Comparison of ENCODE assay signal across 9 cellular contexts in the genomic region with DNA sequence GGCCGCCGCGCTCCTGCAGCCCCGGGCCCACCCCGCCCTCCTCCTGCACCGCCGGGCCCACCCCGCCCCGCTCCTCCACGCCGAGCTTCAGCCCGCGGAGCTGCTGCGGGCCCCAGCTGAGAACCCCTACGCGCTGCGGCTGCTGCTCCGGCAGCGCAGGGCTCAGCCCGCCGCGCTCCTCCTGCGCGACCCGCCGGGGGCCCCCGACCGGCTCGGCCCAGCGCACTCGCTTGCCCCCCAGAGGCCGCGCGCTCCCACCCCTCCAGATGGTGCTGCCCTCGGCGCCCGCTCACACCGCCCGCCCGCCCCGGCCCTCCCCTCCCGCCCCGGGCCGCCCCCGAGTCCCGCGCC. TPM values are rescaled to one million over a fixed set of nuclear protein-coding genes. Genes with fewer than 3 reads are reported as not detected.
DNase-seq lines count a peak whose midpoint lies in the region; ATAC-seq and TF ChIP-seq lines count a peak whose summit lies in the region.
"Had no signal": no experiment of that assay in that cellular context is flagged by ENCODE, and none has a peak within 500 bp of the region (broad histone marks: within the 10 kb centered on the region; RNA-seq: fewer than 3 reads in every experiment).

No MANE protein-coding gene starts in this region.

- no peaks in the 10 kb centered on the region for H4K20me1 ChIP-seq in OCI-LY7 (ENCODE audit: insufficient read depth, low read length)

- H2AFZ ChIP-seq in OCI-LY7 (ENCODE audit: low read length): no peak overlapping the region

- no peak for TF ChIP-seq CTCF in OCI-LY7 (conservative IDR thresholded peaks at IDR 0.05; ENCODE audit: low read length)

- peak; percentile 20 for ATAC-seq in HG02610 (IDR thresholded peaks at IDR 0.05; ENCODE audit: unreplicated experiment)

- POLR2A ChIA-PET in OCI-LY7 (lab: Charles Lee): interaction anchor here (4.3 kb wide), 1 partner anchor 15 kb away, joined by 38 read pairs; no protein-coding TSS in a partner anchor

- WGBS in esophagus, 2 donors: 0 to 1% methylated on average over 23 to 47 of the region's 47 CpGs

- H3K4me3 ChIP-seq in OCI-LY7 (ENCODE audit: low read depth, low read length, poor library complexity, severe bottlenecking): peak overlapping the region; percentile 76
- H3K4me3 ChIP-seq in esophagus (ENCODE audit: low read depth in 1 of 2, low read length in 2 of 2): peak overlapping the region; percentile 73 to 85
- H3K4me3 ChIP-seq in skeletal muscle satellite cell (ENCODE audit: low read length): peak overlapping the region; percentile 73

- H3K4me2 ChIP-seq in OCI-LY7 (ENCODE audit: low read length): peak overlapping the region; percentile 97
- peak overlapping the region; percentile 82 for H3K4me2 ChIP-seq in skeletal muscle satellite cell (ENCODE audit: low read length)

- peaks cover 45% of the 10 kb centered on the region for H3K4me1 ChIP-seq in OCI-LY7 (ENCODE audit: insufficient read depth, low read length, poor library complexity, severe bottlenecking)
- peaks cover 8 to 17% of the 10 kb centered on the region in 2 donors for H3K4me1 ChIP-seq in esophagus (ENCODE audit: control insufficient read depth in 2 of 2, insufficient read depth in 2 of 2, low read length in 1 of 2)
- H3K4me1 ChIP-seq in skeletal muscle satellite cell (ENCODE audit: control insufficient read depth, insufficient read depth, low read length): peaks cover 42% of the 10 kb centered on the region

- intact Hi-C loops in OCI-LY7 (cut with micrococcal nuclease; ENCODE audit: unreplicated experiment): loop anchor here (5.0 to 10.0 kb wide), 3 partner anchors 367 to 1222 kb away; partner anchors contain the start of genes FAM43A, NCBP2 and PPP1R2

- H3K36me3 ChIP-seq in OCI-LY7 (ENCODE audit: insufficient read depth, low read length) (no peaks in the 10 kb centered on the region), esophagus (ENCODE audit: control insufficient read depth in 2 of 2, insufficient read depth in 2 of 2, low read length in 1 of 2) (no peaks in the 10 kb centered on the region), skeletal muscle satellite cell (ENCODE audit: insufficient read depth, low read length) (no peaks in the 10 kb centered on the region)
- H3K36me3 ChIP-seq: adrenal gland had no signal

- H3K9me3 ChIP-seq in OCI-LY7 (ENCODE audit: low read length): no peaks in the 10 kb centered on the region
- no peaks in the 10 kb centered on the region for H3K9me3 ChIP-seq in esophagus (ENCODE audit: control insufficient read depth in 2 of 2, insufficient read depth in 1 of 2, low read depth in 1 of 2, low read length in 1 of 2)
- H3K9me3 ChIP-seq in skeletal muscle satellite cell (replicated peaks; ENCODE audit: low read length): no peaks in the 10 kb centered on the region
- H3K9me3 ChIP-seq: adrenal gland had no signal

- peaks cover 35% of the 10 kb centered on the region for H3K79me2 ChIP-seq in OCI-LY7 (ENCODE audit: insufficient read depth, low read depth, low read length)

- DNase-seq in NCI-H2171 treated with DMSO at 0.1 percent for 48 hours (lab: John Stamatoyannopoulos, UW): peak; percentile 64
- no peak for DNase-seq in NCI-H2171 (lab: John Stamatoyannopoulos, UW)
- DNase-seq in OCI-LY7 (ENCODE audit: low spot score): no peak
- DNase-seq in NCI-H187 (lab: John Stamatoyannopoulos, UW): no peak
- DNase-seq in stimulated activated CD4-positive, alpha-beta T cell treated with anti-CD3 and anti-CD28 coated beads, Interleukin-4, amount 100 ng/mL, for 1 hour: no peak

- BruUV-seq in OCI-LY7 (replicated peaks; lab: Mats Ljungman, UMichigan): no TSS peak

- no peaks in the 10 kb centered on the region for H3K27me3 ChIP-seq in esophagus (ENCODE audit: control insufficient read depth in 1 of 2, insufficient read depth in 2 of 2, low read length in 2 of 2)
- no peaks in the 10 kb centered on the region for H3K27me3 ChIP-seq in skeletal muscle satellite cell (ENCODE audit: control insufficient read depth, insufficient read depth, low read length)
- H3K27me3 ChIP-seq: adrenal gland had no signal

- H3K9me2 ChIP-seq in OCI-LY7 (ENCODE audit: insufficient read depth, low read length): no peaks in the 10 kb centered on the region

- CTCF ChIA-PET in OCI-LY7 (lab: Charles Lee; ENCODE audit: unreplicated experiment): interaction anchor here (4.0 kb wide), 1 partner anchor 15 kb away, joined by 20 read pairs; no protein-coding TSS in a partner anchor

- H3K9ac ChIP-seq in skeletal muscle satellite cell (ENCODE audit: low read depth, low read length): peak overlapping the region; percentile 38

- H3K27ac ChIP-seq in OCI-LY7 (ENCODE audit: low read depth, low read length, poor library complexity, severe bottlenecking) (peak overlapping the region; percentile 87), esophagus (ENCODE audit: low read depth in 2 of 2, low read length in 1 of 2) (peak overlapping the region; percentile 89 to 94)

RNA-seq across cellular contexts. Expression of gene TNK2, which starts 0.9 kb away (rescaled TPM):
- 32.9 and 43.6 TPM in 2 replicates for total RNA-seq in OCI-LY7 (2014; rRNA removed; shearing (Covaris generic))
- total RNA-seq in OCI-LY7 (2022): 92.1 and 103 TPM in 2 replicates
- 10 to 100 TPM; 38.8 to 87.5 TPM for polyA plus RNA-seq in esophagus
- total RNA-seq in skeletal muscle satellite cell (2012; rRNA removed): 5.6 and 8.1 TPM in 2 replicates
